Comparison of ENCODE assay signal across 1 cellular context in genomic region chr14:22918519-22918808, GRCh38.
TF ChIP-seq lines count a peak whose summit lies in the region.

No MANE protein-coding gene starts in this region.

TF ChIP-seq in GM23338, 12 proteins besides CTCF, POLR2A, EP300 and RAD21 (continued from another document):
- TF ChIP-seq ZNF462 (CRISPR knock-in tag; IDR thresholded peaks at IDR 0.05) (no peak), POLR2AphosphoS5 (IDR thresholded peaks at IDR 0.05; ENCODE audit: low read depth) (no peak), JUNB (IDR thresholded peaks at IDR 0.05; ENCODE audit: unreplicated experiment) (no peak), ZNF331 (CRISPR knock-in tag; IDR thresholded peaks at IDR 0.05; ENCODE audit: low read depth) (no peak), EZH2phosphoT487 (IDR thresholded peaks at IDR 0.05; ENCODE audit: unreplicated experiment) (no peak), STAT1 (IDR thresholded peaks at IDR 0.05; ENCODE audit: unreplicated experiment) (no peak), ZNF114 (CRISPR knock-in tag; IDR thresholded peaks at IDR 0.05) (no peak), ETS1 (IDR thresholded peaks at IDR 0.05) (no peak), CREB1 (CRISPR knock-in tag; IDR thresholded peaks at IDR 0.05; ENCODE audit: low read depth) (no peak), NANOG (IDR thresholded peaks at IDR 0.05; ENCODE audit: borderline replicate concordance) (no peak)
- TF ChIP-seq, protein P1, sequence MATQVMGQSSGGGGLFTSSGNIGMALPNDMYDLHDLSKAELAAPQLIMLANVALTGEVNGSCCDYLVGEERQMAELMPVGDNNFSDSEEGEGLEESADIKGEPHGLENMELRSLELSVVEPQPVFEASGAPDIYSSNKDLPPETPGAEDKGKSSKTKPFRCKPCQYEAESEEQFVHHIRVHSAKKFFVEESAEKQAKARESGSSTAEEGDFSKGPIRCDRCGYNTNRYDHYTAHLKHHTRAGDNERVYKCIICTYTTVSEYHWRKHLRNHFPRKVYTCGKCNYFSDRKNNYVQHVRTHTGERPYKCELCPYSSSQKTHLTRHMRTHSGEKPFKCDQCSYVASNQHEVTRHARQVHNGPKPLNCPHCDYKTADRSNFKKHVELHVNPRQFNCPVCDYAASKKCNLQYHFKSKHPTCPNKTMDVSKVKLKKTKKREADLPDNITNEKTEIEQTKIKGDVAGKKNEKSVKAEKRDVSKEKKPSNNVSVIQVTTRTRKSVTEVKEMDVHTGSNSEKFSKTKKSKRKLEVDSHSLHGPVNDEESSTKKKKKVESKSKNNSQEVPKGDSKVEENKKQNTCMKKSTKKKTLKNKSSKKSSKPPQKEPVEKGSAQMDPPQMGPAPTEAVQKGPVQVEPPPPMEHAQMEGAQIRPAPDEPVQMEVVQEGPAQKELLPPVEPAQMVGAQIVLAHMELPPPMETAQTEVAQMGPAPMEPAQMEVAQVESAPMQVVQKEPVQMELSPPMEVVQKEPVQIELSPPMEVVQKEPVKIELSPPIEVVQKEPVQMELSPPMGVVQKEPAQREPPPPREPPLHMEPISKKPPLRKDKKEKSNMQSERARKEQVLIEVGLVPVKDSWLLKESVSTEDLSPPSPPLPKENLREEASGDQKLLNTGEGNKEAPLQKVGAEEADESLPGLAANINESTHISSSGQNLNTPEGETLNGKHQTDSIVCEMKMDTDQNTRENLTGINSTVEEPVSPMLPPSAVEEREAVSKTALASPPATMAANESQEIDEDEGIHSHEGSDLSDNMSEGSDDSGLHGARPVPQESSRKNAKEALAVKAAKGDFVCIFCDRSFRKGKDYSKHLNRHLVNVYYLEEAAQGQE (IDR thresholded peaks at IDR 0.05; ENCODE audit: unreplicated experiment) = no peak
